In the genomic region with DNA sequence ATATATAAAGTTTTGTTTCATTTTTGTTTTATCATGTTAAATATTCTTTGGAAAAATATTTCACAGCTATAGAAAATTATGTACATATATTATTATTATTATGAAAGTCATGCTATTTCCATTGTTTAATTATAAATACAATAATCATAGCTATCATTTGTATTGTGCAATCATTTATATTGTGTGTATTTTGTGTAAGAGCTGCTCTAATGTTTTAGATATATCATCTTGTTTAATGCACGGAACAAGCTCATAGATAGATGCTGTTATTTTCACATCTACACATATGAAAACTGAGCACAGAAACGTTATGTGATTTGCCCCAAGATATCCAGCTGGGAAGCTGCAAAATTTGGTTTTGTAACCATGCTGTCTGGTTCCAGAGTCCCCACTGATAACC, we compare ENCODE assay signal across 1 cellular context.
TF ChIP-seq lines count a peak whose summit lies in the region.

No MANE protein-coding gene starts in this region.

TF ChIP-seq in IMR-90, 13 proteins besides CTCF, POLR2A, EP300 and RAD21 (continued from another document):
- no peak for TF ChIP-seq SMC3 (IDR thresholded peaks at IDR 0.05; ENCODE audit: low read depth, low read length)
- TF ChIP-seq MXI1 (IDR thresholded peaks at IDR 0.05; ENCODE audit: borderline replicate concordance, low read depth, low read length), result no peak
- TF ChIP-seq CEBPB (IDR thresholded peaks at IDR 0.05; ENCODE audit: low read depth, low read length), result peak; percentile 56
- TF ChIP-seq NFE2L2 (IDR thresholded peaks at IDR 0.05; ENCODE audit: low read depth, low read length), result no peak
